1 cellular context compared by ENCODE assay signal in genomic region chr22:22022255-22022840, GRCh38.
TF ChIP-seq lines count a peak whose summit lies in the region.

No MANE protein-coding gene starts in this region.

TF ChIP-seq in K562, 482 proteins besides CTCF, POLR2A, EP300 and RAD21 (continues in another document):
- 0 out of 2 replicates have a peak, but pooled peaks have one; percentile 50 for TF ChIP-seq ARID4B (CRISPR knock-in tag; IDR thresholded peaks at IDR 0.05)
- TF ChIP-seq SFPQ (IDR thresholded peaks at IDR 0.05; ENCODE audit: low read depth, low read length) = no peak
- no peak for TF ChIP-seq ZMIZ1 (IDR thresholded peaks at IDR 0.05; ENCODE audit: low read depth in 2 of 2, low read length in 2 of 2)
- no peak for TF ChIP-seq ZNF445 (CRISPR knock-in tag; IDR thresholded peaks at IDR 0.05; ENCODE audit: low read depth)
- no peak for TF ChIP-seq ZNF212 (CRISPR knock-in tag; IDR thresholded peaks at IDR 0.05)
- TF ChIP-seq ETS1 (conservative IDR thresholded peaks at IDR 0.05; ENCODE audit: control insufficient read depth, low read depth, low read length) = 0 out of 2 replicates have a peak, but pooled peaks have one; percentile 16
- no peak for TF ChIP-seq ARHGAP35 (IDR thresholded peaks at IDR 0.05; ENCODE audit: partially characterized antibody)
- TF ChIP-seq ZBTB17 (CRISPR knock-in tag; IDR thresholded peaks at IDR 0.05) = no peak
- 0 out of 2 replicates have a peak, but pooled peaks have one; percentile 54 for TF ChIP-seq MED1 (CRISPR knock-in tag; IDR thresholded peaks at IDR 0.05; ENCODE audit: borderline replicate concordance)
- TF ChIP-seq ZNF584 (CRISPR knock-in tag; IDR thresholded peaks at IDR 0.05; ENCODE audit: low read depth) = no peak
- TF ChIP-seq RAD51 (IDR thresholded peaks at IDR 0.05; ENCODE audit: borderline replicate concordance, low read depth) = no peak
- TF ChIP-seq ZNF263 (CRISPR knock-in tag; IDR thresholded peaks at IDR 0.05; ENCODE audit: borderline replicate concordance) = no peak
- no peak for TF ChIP-seq HNRNPL (IDR thresholded peaks at IDR 0.05; ENCODE audit: low read depth, low read length)
- no peak for TF ChIP-seq TEAD4 (IDR thresholded peaks at IDR 0.05; ENCODE audit: low read length)
- 0 out of 2 replicates have a peak, but pooled peaks have one; percentile 65 for TF ChIP-seq TEAD4 (CRISPR knock-in tag; IDR thresholded peaks at IDR 0.05; ENCODE audit: borderline replicate concordance)
- no peak for TF ChIP-seq BRF1 (IDR thresholded peaks at IDR 0.05; ENCODE audit: borderline replicate concordance, extremely low read depth, insufficient read length)
- no peak for TF ChIP-seq BRCA1 (IDR thresholded peaks at IDR 0.05)
- peak; percentile 52; the same call in 1 of the 2 replicates for TF ChIP-seq BRCA1 (CRISPR knock-in tag; IDR thresholded peaks at IDR 0.05)
- TF ChIP-seq CHD7 (IDR thresholded peaks at IDR 0.05; ENCODE audit: low read depth, low read length) = no peak
- TF ChIP-seq ZNF785 (CRISPR knock-in tag; IDR thresholded peaks at IDR 0.05) = no peak
- TF ChIP-seq MTA1 (IDR thresholded peaks at IDR 0.05; ENCODE audit: borderline replicate concordance) = no peak
- no peak for TF ChIP-seq ZBTB26 (CRISPR knock-in tag; IDR thresholded peaks at IDR 0.05)
- TF ChIP-seq CBX2 (IDR thresholded peaks at IDR 0.05; ENCODE audit: insufficient read depth, low read length, poor library complexity, severe bottlenecking) = no peak
- no peak for TF ChIP-seq SLC30A9 (CRISPR knock-in tag; IDR thresholded peaks at IDR 0.05)
- no peak for TF ChIP-seq SRF (CRISPR knock-in tag; IDR thresholded peaks at IDR 0.05)
- no peak for TF ChIP-seq HDAC3 (IDR thresholded peaks at IDR 0.05; ENCODE audit: borderline replicate concordance, partially characterized antibody)
- TF ChIP-seq FOXK1 (CRISPR knock-in tag; IDR thresholded peaks at IDR 0.05; ENCODE audit: borderline replicate concordance) = peak; percentile 75; the same call in 1 of the 2 replicates
- no peak for TF ChIP-seq GABPA (tag; conservative IDR thresholded peaks at IDR 0.05; ENCODE audit: low read depth)
- TF ChIP-seq RUNX1 (IDR thresholded peaks at IDR 0.05; ENCODE audit: low read depth) = peak; percentile 67; the same call in 1 of the 2 replicates
- TF ChIP-seq PCBP2 (IDR thresholded peaks at IDR 0.05; ENCODE audit: low read depth, low read length, poor library complexity, severe bottlenecking) = no peak
- TF ChIP-seq FOXP1 (CRISPR knock-in tag; IDR thresholded peaks at IDR 0.05) = no peak
- TF ChIP-seq MAFF (IDR thresholded peaks at IDR 0.05; ENCODE audit: low read length) = no peak
- no peak for TF ChIP-seq ETV1 (tag; conservative IDR thresholded peaks at IDR 0.05; ENCODE audit: low read depth)
- TF ChIP-seq TAF9B (IDR thresholded peaks at IDR 0.05; ENCODE audit: partially characterized antibody) = no peak
- TF ChIP-seq STAG1 (CRISPR knock-in tag; IDR thresholded peaks at IDR 0.05; ENCODE audit: borderline replicate concordance) = peak; percentile 12; the same call in 1 of the 2 replicates
- no peak for TF ChIP-seq ZEB2 (IDR thresholded peaks at IDR 0.05)
- TF ChIP-seq FUS (optimal IDR thresholded peaks at IDR 0.05; ENCODE audit: low read depth, low read length) = no peak
